ENCODE assay signal across 11 cellular contexts in genomic region chr1:83901547-83902155, GRCh38.
DNase-seq lines count a peak whose midpoint lies in the region; TF ChIP-seq lines count a peak whose summit lies in the region.
"Had no signal": no experiment of that assay in that cellular context is flagged by ENCODE, and none has a peak within 500 bp of the region (broad histone marks: within the 10 kb centered on the region; RNA-seq: fewer than 3 reads in every experiment).

No MANE protein-coding gene starts in this region.

- in situ Hi-C loops in GM23248 (cut with MboI), result loop anchor here (25.0 kb wide), 1 partner anchor 711 kb away; no protein-coding TSS in a partner anchor

- no peak overlapping the region for H3K23ac ChIP-seq in neuronal stem cell (ENCODE audit: low read depth, low read length, poor library complexity)

- H3K4ac ChIP-seq in neuronal stem cell (ENCODE audit: low read length), result no peak overlapping the region

- H3K36me3 ChIP-seq in GM23248 (ENCODE audit: low read depth) (no peaks in the 10 kb centered on the region), sigmoid colon (no peaks in the 10 kb centered on the region), neuronal stem cell (replicated peaks in 1 of 2; ENCODE audit: control insufficient read depth in 2 of 2, insufficient read depth in 2 of 2, low read length in 2 of 2) (no peaks in the 10 kb centered on the region)
- H3K36me3 ChIP-seq: neural progenitor cell had no signal

- no peak overlapping the region for H4K91ac ChIP-seq in neuronal stem cell (ENCODE audit: low read depth, low read length, poor library complexity)

- H3K27ac Mint-ChIP-seq in progenitor cell of endocrine pancreas, result no peak overlapping the region
- H3K27ac Mint-ChIP-seq: activated naive CD8-positive, alpha-beta T cell; neural progenitor cell had no signal

- WGBS in GM23248 (ENCODE audit: low coverage in 1 of 2, low lambda C conversion rate in 2 of 2, missing lambda C conversion rate in 2 of 2), 2 experiments, result 39 to 46% methylated on average over 4 of the region's 4 CpGs
- 17 to 67% methylated on average over 4 of the region's 4 CpGs for WGBS in sigmoid colon, 2 donors
- no CpG with 5 or more reads among the region's 4 CpGs for WGBS in neuronal stem cell (ENCODE audit: extremely low coverage in 2 of 2, insufficient read length in 2 of 2, insufficient replicate concordance in 1 of 2), 2 donors

- intact Hi-C loops in sigmoid colon (cut with DNase I), result no loop called here

- H4K8ac ChIP-seq in neuronal stem cell (ENCODE audit: low read depth, low read length), result no peak overlapping the region

- H2BK120ac ChIP-seq in neuronal stem cell (ENCODE audit: low read depth, low read length), result no peak overlapping the region

- peak overlapping the region; percentile 12 for H3K4me3 Mint-ChIP-seq in progenitor cell of endocrine pancreas (ENCODE audit: low read depth)
- H3K4me3 Mint-ChIP-seq: activated naive CD8-positive, alpha-beta T cell; neural progenitor cell had no signal

- H3K4me3 ChIP-seq in GM23248 (no peak overlapping the region), sigmoid colon (no peak overlapping the region), neuronal stem cell (ENCODE audit: low read length in 2 of 2) (no peak overlapping the region)
- H3K4me3 ChIP-seq: neural progenitor cell had no signal

- H2BK15ac ChIP-seq in neuronal stem cell (ENCODE audit: low read length), result no peak overlapping the region

- H3K18ac ChIP-seq in neuronal stem cell (ENCODE audit: low read length), result no peak overlapping the region

- H3K9me2 ChIP-seq in GM23248 (ENCODE audit: insufficient read depth), result no peaks in the 10 kb centered on the region

- H3K27me3 Mint-ChIP-seq in progenitor cell of endocrine pancreas, result no peaks in the 10 kb centered on the region
- H3K27me3 Mint-ChIP-seq: activated naive CD8-positive, alpha-beta T cell had no signal

- no peak overlapping the region for H3K9ac ChIP-seq in GM23248
- no peak overlapping the region for H3K9ac ChIP-seq in neuronal stem cell (ENCODE audit: low read depth, low read length, poor library complexity)
- H3K9ac ChIP-seq: neural progenitor cell had no signal

- peaks cover 13% of the 10 kb centered on the region; the same call in 1 of the 2 replicates for H3F3A ChIP-seq in GM23248 (ENCODE audit: insufficient read depth)

- no peak overlapping the region for H2AK5ac ChIP-seq in neuronal stem cell (ENCODE audit: low read depth, low read length)

- H3K27me3 ChIP-seq in GM23248 (replicated peaks; ENCODE audit: insufficient read depth), result no peaks in the 10 kb centered on the region
- no peaks in the 10 kb centered on the region for H3K27me3 ChIP-seq in sigmoid colon
- H3K27me3 ChIP-seq in neuronal stem cell (ENCODE audit: control insufficient read depth in 3 of 3, insufficient read depth in 3 of 3, low read depth in 1 of 3, low read length in 3 of 3), result no peaks in the 10 kb centered on the region
- H3K27me3 ChIP-seq: neural progenitor cell had no signal

- H3K9me3 ChIP-seq in GM23248 (ENCODE audit: low read depth) (no peaks in the 10 kb centered on the region), sigmoid colon (no peaks in the 10 kb centered on the region), neuronal stem cell (replicated peaks in 1 of 2; ENCODE audit: control insufficient read depth in 2 of 2, insufficient read depth in 1 of 2, low read depth in 1 of 2, low read length in 2 of 2) (no peaks in the 10 kb centered on the region)

- H3K14ac ChIP-seq in neuronal stem cell (ENCODE audit: low read length), result no peak overlapping the region

- peak overlapping the region; percentile 20 for H3K27ac ChIP-seq in GM23248
- H3K27ac ChIP-seq in epithelial cell of prostate, result peak overlapping the region; percentile 39
- H3K27ac ChIP-seq in sigmoid colon, result no peak overlapping the region
- no peak overlapping the region for H3K27ac ChIP-seq in neuronal stem cell (replicated peaks; ENCODE audit: low read length)
- H3K27ac ChIP-seq: neural progenitor cell had no signal

- no peak overlapping the region for H2BK5ac ChIP-seq in neuronal stem cell (ENCODE audit: low read length)

- no peaks in the 10 kb centered on the region for H3K9me3 Mint-ChIP-seq in progenitor cell of endocrine pancreas (ENCODE audit: low read depth)
- H3K9me3 Mint-ChIP-seq: neural progenitor cell had no signal

- H3K4me1 Mint-ChIP-seq in progenitor cell of endocrine pancreas (ENCODE audit: low read depth), result peaks cover 17% of the 10 kb centered on the region
- H3K4me1 Mint-ChIP-seq: neural progenitor cell had no signal

- H2BK12ac ChIP-seq in neuronal stem cell (ENCODE audit: low read length), result no peak overlapping the region

- no peaks in the 10 kb centered on the region for H4K20me1 ChIP-seq in GM23248 (ENCODE audit: insufficient read depth)

- peaks cover 27% of the 10 kb centered on the region for H3K36me3 Mint-ChIP-seq in progenitor cell of endocrine pancreas (ENCODE audit: insufficient read depth)
- H3K36me3 Mint-ChIP-seq: activated naive CD8-positive, alpha-beta T cell had no signal

- DNase-seq in GM23248 (peak; percentile 92), NCI-H748 (lab: John Stamatoyannopoulos, UW; ENCODE audit: unreplicated experiment) (peak; percentile 75), epithelial cell of prostate (ENCODE audit: low read depth, low spot score) (peak; percentile 87), progenitor cell of endocrine pancreas (ENCODE audit: low spot score, unreplicated experiment) (no peak), sigmoid colon (no peak), NCI-H446 (lab: John Stamatoyannopoulos, UW) (no peak), NCI-H526 (lab: John Stamatoyannopoulos, UW) (no peak), neuronal stem cell (ENCODE audit: low spot score) (no peak)
- DNase-seq: activated CD4-positive, CD25-positive, alpha-beta regulatory T cell had no signal

- H3K79me1 ChIP-seq in neuronal stem cell (ENCODE audit: low read depth, low read length), result no peaks in the 10 kb centered on the region

- H3K4me2 ChIP-seq in GM23248 (ENCODE audit: unreplicated experiment) (peak overlapping the region; percentile 15), neuronal stem cell (ENCODE audit: insufficient read depth, low read length, poor library complexity, severe bottlenecking) (no peak overlapping the region)
- H3K4me2 ChIP-seq: neural progenitor cell had no signal

- H2AFZ ChIP-seq in GM23248 (no peak overlapping the region), neuronal stem cell (ENCODE audit: low read length) (no peak overlapping the region)
- H2AFZ ChIP-seq: neural progenitor cell had no signal

- peaks cover 22% of the 10 kb centered on the region for H3K4me1 ChIP-seq in GM23248 (ENCODE audit: insufficient read depth)
- H3K4me1 ChIP-seq in sigmoid colon, result no peaks in the 10 kb centered on the region
- H3K4me1 ChIP-seq in neuronal stem cell (ENCODE audit: control insufficient read depth in 2 of 2, insufficient read depth in 1 of 2, low read depth in 1 of 2, low read length in 2 of 2), result peaks cover 0 to 3% of the 10 kb centered on the region in 2 donors

- no peaks in the 10 kb centered on the region for H3K79me2 ChIP-seq in GM23248 (ENCODE audit: insufficient read depth)

- TF ChIP-seq EP300 in sigmoid colon (IDR thresholded peaks at IDR 0.05), result no peak

- TF ChIP-seq POLR2A in sigmoid colon (IDR thresholded peaks at IDR 0.05), result no peak

- no peak for TF ChIP-seq CTCF in progenitor cell of endocrine pancreas (IDR thresholded peaks at IDR 0.05; ENCODE audit: unreplicated experiment)
- no peak for TF ChIP-seq CTCF in sigmoid colon (IDR thresholded peaks at IDR 0.05)

Comparison
In these comparisons a context has a peak if more than half of its experiments do, and no peak if none do; other contexts are left out.
1. DNase-seq: peak in GM23248 (single experiment), NCI-H748 (single experiment) and epithelial cell of prostate (single experiment); none in progenitor cell of endocrine pancreas (single experiment), sigmoid colon (single experiment), NCI-H446 (0 of 2), NCI-H526 (0 of 2) and neuronal stem cell (single experiment).
2. H3K27ac ChIP-seq: peak in GM23248 (single experiment) and epithelial cell of prostate (single experiment); none in sigmoid colon (0 of 4) and neuronal stem cell (single experiment).